8 cellular contexts compared by ENCODE assay signal in genomic region chr4:6470502-6471302, GRCh38. TPM values are rescaled to one million over a fixed set of nuclear protein-coding genes. Genes with fewer than 3 reads are reported as not detected.
DNase-seq lines count a peak whose midpoint lies in the region; ATAC-seq and TF ChIP-seq lines count a peak whose summit lies in the region.

No MANE protein-coding gene starts in this region.

- H3K36me3 ChIP-seq in osteoblast (ENCODE audit: insufficient read depth, low read length): no peaks in the 10 kb centered on the region

- H3K27ac Mint-ChIP-seq in activated naive CD8-positive, alpha-beta T cell treated with anti-CD3 and anti-CD28 coated beads for 36 hours: no peak overlapping the region

- peaks cover 60% of the 10 kb centered on the region for H3K27me3 Mint-ChIP-seq in activated naive CD8-positive, alpha-beta T cell treated with anti-CD3 and anti-CD28 coated beads for 36 hours

- H3K36me3 Mint-ChIP-seq in activated naive CD8-positive, alpha-beta T cell treated with anti-CD3 and anti-CD28 coated beads for 36 hours: no peaks in the 10 kb centered on the region

- TF ChIP-seq CTCF in GM20000 (IDR thresholded peaks at IDR 0.05; ENCODE audit: extremely low read depth, missing control alignments) (no peak), osteoblast (IDR thresholded peaks at IDR 0.05; ENCODE audit: extremely low read depth, low read depth, low read length) (no peak)

- H3K79me2 ChIP-seq in osteoblast (ENCODE audit: insufficient read depth, low read length): no peaks in the 10 kb centered on the region

- H3K4me2 ChIP-seq in osteoblast (ENCODE audit: insufficient read depth, low read length): peak overlapping the region; percentile 64

- H2AFZ ChIP-seq in osteoblast (ENCODE audit: low read length): peak overlapping the region; percentile 35

- peak overlapping the region; percentile 52 for H3K4me3 ChIP-seq in osteoblast (ENCODE audit: insufficient read depth, low read length)

- peaks cover 30% of the 10 kb centered on the region for H3K27me3 ChIP-seq in osteoblast (ENCODE audit: insufficient read depth, low read length)

- H3K9me3 ChIP-seq in osteoblast (ENCODE audit: low read depth, low read length): no peaks in the 10 kb centered on the region

- intact Hi-C loops in Right ventricle myocardium inferior (cut with DNase I): loop anchor here (5.0 kb wide), 1 partner anchor 138 kb away; no protein-coding TSS in a partner anchor

- H3K9me3 Mint-ChIP-seq in activated naive CD8-positive, alpha-beta T cell treated with anti-CD3 and anti-CD28 coated beads for 36 hours: no peaks in the 10 kb centered on the region

- H3K4me1 Mint-ChIP-seq in activated naive CD8-positive, alpha-beta T cell treated with anti-CD3 and anti-CD28 coated beads for 36 hours: peaks cover 2% of the 10 kb centered on the region

- ATAC-seq in Right ventricle myocardium inferior: peak; percentile 63
- no peak for ATAC-seq in GM19351 (IDR thresholded peaks at IDR 0.05; ENCODE audit: unreplicated experiment)
- no peak for ATAC-seq in HG03432 (IDR thresholded peaks at IDR 0.05; ENCODE audit: unreplicated experiment)

- DNase-seq in 8988T (peak; percentile 81), GM20000 (ENCODE audit: low spot score) (peak; percentile 49), Right ventricle myocardium inferior (ENCODE audit: missing footprints) (peak; percentile 77), osteoblast (ENCODE audit: insufficient read length, low spot score, missing footprints) (peak; percentile 96), NCI-H524 (lab: John Stamatoyannopoulos, UW) (no peak)
- DNase-seq in activated naive CD8-positive, alpha-beta T cell treated with anti-CD3 and anti-CD28 coated beads for 36 hours: peak; percentile 17

- H3K4me3 Mint-ChIP-seq in activated naive CD8-positive, alpha-beta T cell treated with anti-CD3 and anti-CD28 coated beads for 36 hours: no peak overlapping the region

- H4K20me1 ChIP-seq in osteoblast (ENCODE audit: insufficient read depth, low read length): no peaks in the 10 kb centered on the region

- no peak overlapping the region for H3K27ac ChIP-seq in osteoblast (ENCODE audit: low read depth, low read length)

- H3K4me1 ChIP-seq in osteoblast (ENCODE audit: insufficient read depth, low read length): no peaks in the 10 kb centered on the region

RNA-seq across cellular contexts. Expression of gene PPP2R2C, which starts 1.7 kb away (rescaled TPM):
- total RNA-seq in activated naive CD8-positive, alpha-beta T cell treated with anti-CD3 and anti-CD28 coated beads for 36 hours: not detected
- total RNA-seq in Right ventricle myocardium inferior (12.3 TPM), osteoblast (under 0.01 TPM in 1 of 2 replicates, not detected in the other)

Comparison
In these comparisons a context has a peak if more than half of its experiments do, and no peak if none do; other contexts are left out.
1. DNase-seq: peak in 8988T (single experiment), GM20000 (single experiment), activated naive CD8-positive, alpha-beta T cell treated with anti-CD3 and anti-CD28 coated beads for 36 hours (single experiment), Right ventricle myocardium inferior (single experiment) and osteoblast (single experiment); none in NCI-H524 (0 of 2).
2. RNA of gene PPP2R2C, which starts 1.7 kb away (total RNA-seq): 12.3 TPM in Right ventricle myocardium inferior (single experiment); not detected in activated naive CD8-positive, alpha-beta T cell treated with anti-CD3 and anti-CD28 coated beads for 36 hours and under 0.01 TPM in osteoblast; every median in the first group is over 10 times any median in the second.